11 cellular contexts compared by ENCODE assay signal in genomic region chr13:33262069-33262487, GRCh38. TPM values are rescaled to one million over a fixed set of nuclear protein-coding genes. Genes with fewer than 3 reads are reported as not detected.
DNase-seq lines count a peak whose midpoint lies in the region; ATAC-seq and TF ChIP-seq lines count a peak whose summit lies in the region.
"Had no signal": no experiment of that assay in that cellular context is flagged by ENCODE, and none has a peak within 500 bp of the region (broad histone marks: within the 10 kb centered on the region; RNA-seq: fewer than 3 reads in every experiment).

No MANE protein-coding gene starts in this region.

- no peak overlapping the region for H3K27ac Mint-ChIP-seq in CD8-positive, alpha-beta T cell
- peak overlapping the region in 1 of 7 donors; percentile 58 for H3K27ac Mint-ChIP-seq in CD4-positive, alpha-beta memory T cell
- H3K27ac Mint-ChIP-seq: CD4-positive, CD25-positive, alpha-beta regulatory T cell; progenitor cell of endocrine pancreas had no signal

- CTCF ChIA-PET in CD8-positive, alpha-beta T cell (lab: Charles Lee), result no interaction called here
- CTCF ChIA-PET in CD4-positive, alpha-beta memory T cell (lab: Charles Lee; ENCODE audit: partially characterized antibody), result no interaction called here

- no peak overlapping the region for H3K9ac ChIP-seq in muscle layer of colon (ENCODE audit: low read length)

- no peaks in the 10 kb centered on the region for H3K9me3 Mint-ChIP-seq in CD8-positive, alpha-beta T cell
- peaks cover 0 to 3% (median 0%) of the 10 kb centered on the region in 8 donors for H3K9me3 Mint-ChIP-seq in CD4-positive, alpha-beta memory T cell
- H3K9me3 Mint-ChIP-seq: CD4-positive, CD25-positive, alpha-beta regulatory T cell had no signal

- TF ChIP-seq CTCF in BE2C (IDR thresholded peaks at IDR 0.05; ENCODE audit: low read depth, low read length) (no peak), WERI-Rb-1 (IDR thresholded peaks at IDR 0.05; ENCODE audit: low read depth, low read length) (no peak)
- no peak for TF ChIP-seq CTCF in CD8-positive, alpha-beta T cell (IDR thresholded peaks at IDR 0.05)

- no peak for ATAC-seq in CD8-positive, alpha-beta T cell

- H3K27ac ChIP-seq in esophagus (ENCODE audit: low read depth in 2 of 2, low read length in 1 of 2) (peak overlapping the region; percentile 1 to 50), muscle layer of colon (ENCODE audit: low read depth, low read length) (peak overlapping the region; percentile 47), WERI-Rb-1 (no peak overlapping the region)
- H3K27ac ChIP-seq in CD8-positive, alpha-beta T cell (ENCODE audit: low read depth, low read length), result no peak overlapping the region
- H3K27ac ChIP-seq in CD4-positive, alpha-beta memory T cell (ENCODE audit: low read depth, low read length), result no peak overlapping the region
- H3K27ac ChIP-seq: thoracic aorta had no signal

- H3K4me3 ChIP-seq in BE2C (ENCODE audit: low read depth, low read length), result no peak overlapping the region
- H3K4me3 ChIP-seq in esophagus (ENCODE audit: low read depth in 1 of 2, low read length in 2 of 2), result no peak overlapping the region
- no peak overlapping the region for H3K4me3 ChIP-seq in muscle layer of colon (ENCODE audit: low read depth in 1 of 2, low read length in 2 of 2)
- H3K4me3 ChIP-seq in WERI-Rb-1 (ENCODE audit: low read depth, low read length), result no peak overlapping the region
- no peak overlapping the region for H3K4me3 ChIP-seq in CD8-positive, alpha-beta T cell (ENCODE audit: low read depth, low read length)
- H3K4me3 ChIP-seq in CD4-positive, alpha-beta memory T cell (ENCODE audit: low read length in 2 of 2), result no peak overlapping the region
- H3K4me3 ChIP-seq: thoracic aorta had no signal

- no peaks in the 10 kb centered on the region for H3K36me3 Mint-ChIP-seq in CD8-positive, alpha-beta T cell
- no peaks in the 10 kb centered on the region for H3K36me3 Mint-ChIP-seq in CD4-positive, alpha-beta memory T cell
- H3K36me3 Mint-ChIP-seq: CD4-positive, CD25-positive, alpha-beta regulatory T cell had no signal

- 41 to 44% methylated on average over 6 of the region's 6 CpGs for WGBS in esophagus, 2 donors

- H3K4me1 ChIP-seq in BE2C, result peaks cover 7% of the 10 kb centered on the region; the same call in 1 of the 2 replicates
- peaks cover 2 to 6% of the 10 kb centered on the region in 2 donors for H3K4me1 ChIP-seq in esophagus (ENCODE audit: control insufficient read depth in 2 of 2, insufficient read depth in 2 of 2, low read length in 1 of 2)
- H3K4me1 ChIP-seq in muscle layer of colon (ENCODE audit: insufficient read depth, low read length), result peaks cover 61% of the 10 kb centered on the region
- no peaks in the 10 kb centered on the region for H3K4me1 ChIP-seq in CD8-positive, alpha-beta T cell (ENCODE audit: insufficient read depth, low read length)
- H3K4me1 ChIP-seq in CD4-positive, alpha-beta memory T cell (ENCODE audit: insufficient read depth, low read length), result no peaks in the 10 kb centered on the region

- DNase-seq in BE2C (peak; percentile 39), NCI-H226 (peak; percentile 71), WERI-Rb-1 (no peak), NCI-H1048 (lab: John Stamatoyannopoulos, UW) (no peak)
- no peak for DNase-seq in CD8-positive, alpha-beta T cell
- no peak for DNase-seq in CD4-positive, alpha-beta memory T cell
- DNase-seq: CD4-positive, CD25-positive, alpha-beta regulatory T cell had no signal

- H3K36me3 ChIP-seq in BE2C, result no peaks in the 10 kb centered on the region
- H3K36me3 ChIP-seq in esophagus (ENCODE audit: control insufficient read depth in 2 of 2, insufficient read depth in 2 of 2, low read length in 1 of 2), result no peaks in the 10 kb centered on the region
- no peaks in the 10 kb centered on the region for H3K36me3 ChIP-seq in muscle layer of colon (ENCODE audit: insufficient read depth, low read length)
- no peaks in the 10 kb centered on the region for H3K36me3 ChIP-seq in WERI-Rb-1
- no peaks in the 10 kb centered on the region for H3K36me3 ChIP-seq in CD8-positive, alpha-beta T cell (ENCODE audit: insufficient read depth, low read length)
- no peaks in the 10 kb centered on the region for H3K36me3 ChIP-seq in CD4-positive, alpha-beta memory T cell (ENCODE audit: insufficient read depth, low read length)
- H3K36me3 ChIP-seq: thoracic aorta had no signal

- POLR2A ChIA-PET in CD8-positive, alpha-beta T cell (lab: Charles Lee), result no interaction called here
- POLR2A ChIA-PET in CD4-positive, alpha-beta memory T cell (lab: Charles Lee; ENCODE audit: partially characterized antibody), result no interaction called here

- intact Hi-C loops in CD8-positive, alpha-beta T cell (cut with DNase I, micrococcal nuclease), result no loop called here
- intact Hi-C loops in CD4-positive, alpha-beta memory T cell (cut with micrococcal nuclease), result no loop called here

- H3K4me3 Mint-ChIP-seq in CD8-positive, alpha-beta T cell, result no peak overlapping the region
- no peak overlapping the region for H3K4me3 Mint-ChIP-seq in CD4-positive, alpha-beta memory T cell
- H3K4me3 Mint-ChIP-seq: CD4-positive, CD25-positive, alpha-beta regulatory T cell had no signal

- no peaks in the 10 kb centered on the region for H3K27me3 ChIP-seq in BE2C
- H3K27me3 ChIP-seq in esophagus (ENCODE audit: control insufficient read depth in 1 of 2, insufficient read depth in 2 of 2, low read length in 2 of 2), result no peaks in the 10 kb centered on the region
- no peaks in the 10 kb centered on the region for H3K27me3 ChIP-seq in muscle layer of colon (ENCODE audit: control insufficient read depth in 1 of 2, insufficient read depth in 2 of 2, low read length in 2 of 2)
- no peaks in the 10 kb centered on the region for H3K27me3 ChIP-seq in WERI-Rb-1 (ENCODE audit: insufficient read depth, low read depth, severe bottlenecking)
- H3K27me3 ChIP-seq in CD8-positive, alpha-beta T cell (ENCODE audit: insufficient read depth, low read length), result no peaks in the 10 kb centered on the region
- H3K27me3 ChIP-seq in CD4-positive, alpha-beta memory T cell (ENCODE audit: insufficient read depth, low read length), result no peaks in the 10 kb centered on the region

- peaks cover 4% of the 10 kb centered on the region for H3K27me3 Mint-ChIP-seq in CD8-positive, alpha-beta T cell (ENCODE audit: low read depth)
- H3K27me3 Mint-ChIP-seq in CD4-positive, alpha-beta memory T cell, result peaks cover 2 to 3% of the 10 kb centered on the region in 2 donors
- H3K27me3 Mint-ChIP-seq: progenitor cell of endocrine pancreas had no signal

- no peaks in the 10 kb centered on the region for H3K9me3 ChIP-seq in BE2C
- H3K9me3 ChIP-seq in esophagus (ENCODE audit: control insufficient read depth in 2 of 2, insufficient read depth in 1 of 2, low read depth in 1 of 2, low read length in 1 of 2), result no peaks in the 10 kb centered on the region
- no peaks in the 10 kb centered on the region for H3K9me3 ChIP-seq in muscle layer of colon (ENCODE audit: low read length)
- H3K9me3 ChIP-seq in WERI-Rb-1 (ENCODE audit: severe bottlenecking), result no peaks in the 10 kb centered on the region
- no peaks in the 10 kb centered on the region for H3K9me3 ChIP-seq in CD8-positive, alpha-beta T cell (ENCODE audit: low read length)
- H3K9me3 ChIP-seq in CD4-positive, alpha-beta memory T cell (ENCODE audit: control insufficient read depth in 1 of 2, low read length in 2 of 2), result no peaks in the 10 kb centered on the region
- H3K9me3 ChIP-seq: thoracic aorta had no signal

- no peaks in the 10 kb centered on the region for H3K4me1 Mint-ChIP-seq in CD8-positive, alpha-beta T cell (ENCODE audit: low read depth)
- no peaks in the 10 kb centered on the region for H3K4me1 Mint-ChIP-seq in CD4-positive, alpha-beta memory T cell
- H3K4me1 Mint-ChIP-seq: CD4-positive, CD25-positive, alpha-beta regulatory T cell had no signal

RNA-seq across cellular contexts. Expression of gene STARD13, which starts 23.5 kb away (rescaled TPM):
- 12.0 TPM for polyA plus RNA-seq in BE2C (2012; ENCODE audit: insufficient read depth, insufficient read length, low read depth)
- polyA plus RNA-seq in esophagus, result 1 to 10 TPM; 1.6 to 3.0 TPM
- total RNA-seq in CD8-positive, alpha-beta T cell, result not detected
- under 1 TPM; 0.36 to 0.44 TPM for total RNA-seq in CD4-positive, alpha-beta memory T cell
- not detected for polyA plus RNA-seq in CD4-positive, alpha-beta memory T cell
- total RNA-seq: CD4-positive, CD25-positive, alpha-beta regulatory T cell had no signal
- polyA plus RNA-seq: CD4-positive, CD25-positive, alpha-beta regulatory T cell had no signal

Comparison
In these comparisons a context has a peak if more than half of its experiments do, and no peak if none do; other contexts are left out.
1. DNase-seq: peak in BE2C (single experiment) and NCI-H226 (single experiment); none in WERI-Rb-1 (single experiment), CD8-positive, alpha-beta T cell (0 of 7), NCI-H1048 (single experiment) and CD4-positive, alpha-beta memory T cell (0 of 5).
2. H3K27ac ChIP-seq: peak in esophagus (2 of 2) and muscle layer of colon (single experiment); none in WERI-Rb-1 (single experiment), CD8-positive, alpha-beta T cell (single experiment) and CD4-positive, alpha-beta memory T cell (single experiment).